1 cellular context compared by ENCODE assay signal in genomic region chr7:108246227-108246837, GRCh38.
TF ChIP-seq lines count a peak whose summit lies in the region.

No MANE protein-coding gene starts in this region.

TF ChIP-seq in K562, 482 proteins besides CTCF, POLR2A, EP300 and RAD21 (continued from another document and continues in another):
- TF ChIP-seq, protein P1, sequence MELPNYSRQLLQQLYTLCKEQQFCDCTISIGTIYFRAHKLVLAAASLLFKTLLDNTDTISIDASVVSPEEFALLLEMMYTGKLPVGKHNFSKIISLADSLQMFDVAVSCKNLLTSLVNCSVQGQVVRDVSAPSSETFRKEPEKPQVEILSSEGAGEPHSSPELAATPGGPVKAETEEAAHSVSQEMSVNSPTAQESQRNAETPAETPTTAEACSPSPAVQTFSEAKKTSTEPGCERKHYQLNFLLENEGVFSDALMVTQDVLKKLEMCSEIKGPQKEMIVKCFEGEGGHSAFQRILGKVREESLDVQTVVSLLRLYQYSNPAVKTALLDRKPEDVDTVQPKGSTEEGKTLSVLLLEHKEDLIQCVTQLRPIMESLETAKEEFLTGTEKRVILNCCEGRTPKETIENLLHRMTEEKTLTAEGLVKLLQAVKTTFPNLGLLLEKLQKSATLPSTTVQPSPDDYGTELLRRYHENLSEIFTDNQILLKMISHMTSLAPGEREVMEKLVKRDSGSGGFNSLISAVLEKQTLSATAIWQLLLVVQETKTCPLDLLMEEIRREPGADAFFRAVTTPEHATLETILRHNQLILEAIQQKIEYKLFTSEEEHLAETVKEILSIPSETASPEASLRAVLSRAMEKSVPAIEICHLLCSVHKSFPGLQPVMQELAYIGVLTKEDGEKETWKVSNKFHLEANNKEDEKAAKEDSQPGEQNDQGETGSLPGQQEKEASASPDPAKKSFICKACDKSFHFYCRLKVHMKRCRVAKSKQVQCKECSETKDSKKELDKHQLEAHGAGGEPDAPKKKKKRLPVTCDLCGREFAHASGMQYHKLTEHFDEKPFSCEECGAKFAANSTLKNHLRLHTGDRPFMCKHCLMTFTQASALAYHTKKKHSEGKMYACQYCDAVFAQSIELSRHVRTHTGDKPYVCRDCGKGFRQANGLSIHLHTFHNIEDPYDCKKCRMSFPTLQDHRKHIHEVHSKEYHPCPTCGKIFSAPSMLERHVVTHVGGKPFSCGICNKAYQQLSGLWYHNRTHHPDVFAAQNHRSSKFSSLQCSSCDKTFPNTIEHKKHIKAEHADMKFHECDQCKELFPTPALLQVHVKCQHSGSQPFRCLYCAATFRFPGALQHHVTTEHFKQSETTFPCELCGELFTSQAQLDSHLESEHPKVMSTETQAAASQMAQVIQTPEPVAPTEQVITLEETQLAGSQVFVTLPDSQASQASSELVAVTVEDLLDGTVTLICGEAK (IDR thresholded peaks at IDR 0.05), result peak; percentile 45; the same call in 1 of the 2 replicates
- TF ChIP-seq, protein P1 (CRISPR knock-in tag; IDR thresholded peaks at IDR 0.05), result no peak
- TF ChIP-seq TAF7 (tag; IDR thresholded peaks at IDR 0.05) (no peak; the same call in 1 of the 2 replicates), ARID1B (IDR thresholded peaks at IDR 0.05) (peak; percentile 96), MAZ (CRISPR knock-in tag; conservative IDR thresholded peaks at IDR 0.05 in 1 of 2, IDR thresholded peaks at IDR 0.05 in 1 of 2) (peak; percentile 40 to 63; a peak in 2 of 4 replicates), PHB2 (IDR thresholded peaks at IDR 0.05; ENCODE audit: low read depth) (no peak), ZBTB11 (CRISPR knock-in tag; IDR thresholded peaks at IDR 0.05) (peak in 1 of 3 experiments; percentile 73; a peak in 2 of 6 replicates), MCM7 (IDR thresholded peaks at IDR 0.05) (peak in 1 of 2 experiments; percentile 99; a peak in 2 of 4 replicates), NR4A1 (CRISPR knock-in tag; IDR thresholded peaks at IDR 0.05) (no peak), NR4A1 (tag; IDR thresholded peaks at IDR 0.05) (peak; percentile 91), AFF1 (IDR thresholded peaks at IDR 0.05; ENCODE audit: low read depth in 1 of 2, partially characterized antibody in 2 of 2) (peak in 1 of 2 experiments; percentile 89), ARNT (IDR thresholded peaks at IDR 0.05) (peak; percentile 82 to 99; a peak in 3 of 4 replicates), HMG20B (CRISPR knock-in tag; IDR thresholded peaks at IDR 0.05) (0 out of 2 replicates have a peak, but pooled peaks have one; percentile 37), YY1 (IDR thresholded peaks at IDR 0.05; ENCODE audit: borderline replicate concordance in 1 of 3, control insufficient read depth in 1 of 3, extremely low read depth in 1 of 3, insufficient read depth in 3 of 3, insufficient read length in 1 of 3, insufficient replicate concordance in 2 of 3, low read depth in 1 of 3, low read length in 2 of 3) (peak in 1 of 3 experiments; percentile 52), GATAD2B (IDR thresholded peaks at IDR 0.05; ENCODE audit: borderline replicate concordance) (peak; percentile 79), OTX1 (CRISPR knock-in tag; IDR thresholded peaks at IDR 0.05) (peak; percentile 98), SAFB2 (IDR thresholded peaks at IDR 0.05; ENCODE audit: borderline replicate concordance, low read depth, low read length, severe bottlenecking) (no peak), NRF1 (conservative IDR thresholded peaks at IDR 0.05 in 1 of 2, IDR thresholded peaks at IDR 0.05 in 1 of 2) (peak; percentile 35 to 42; a peak in 2 of 4 replicates), XRCC4 (IDR thresholded peaks at IDR 0.05; ENCODE audit: extremely low read depth, insufficient read depth, insufficient read length) (no peak), HMBOX1 (IDR thresholded peaks at IDR 0.05) (peak; percentile 85), ZNF12 (CRISPR knock-in tag; IDR thresholded peaks at IDR 0.05) (no peak), ZNF124 (CRISPR knock-in tag; IDR thresholded peaks at IDR 0.05) (no peak), CBX3 (IDR thresholded peaks at IDR 0.05; ENCODE audit: borderline replicate concordance in 1 of 2, low read length in 2 of 2) (peak in 1 of 2 experiments; percentile 93; a peak in 2 of 3 replicates), XRCC3 (IDR thresholded peaks at IDR 0.05) (no peak), CEBPB (tag; IDR thresholded peaks at IDR 0.05) (peak; percentile 69), CEBPG (CRISPR knock-in tag; IDR thresholded peaks at IDR 0.05) (no peak), CEBPG (tag; conservative IDR thresholded peaks at IDR 0.05 in 1 of 2, IDR thresholded peaks at IDR 0.05 in 1 of 2) (peak in 1 of 2 experiments; percentile 24; a peak in 1 of 4 replicates)
- TF ChIP-seq, protein P2, sequence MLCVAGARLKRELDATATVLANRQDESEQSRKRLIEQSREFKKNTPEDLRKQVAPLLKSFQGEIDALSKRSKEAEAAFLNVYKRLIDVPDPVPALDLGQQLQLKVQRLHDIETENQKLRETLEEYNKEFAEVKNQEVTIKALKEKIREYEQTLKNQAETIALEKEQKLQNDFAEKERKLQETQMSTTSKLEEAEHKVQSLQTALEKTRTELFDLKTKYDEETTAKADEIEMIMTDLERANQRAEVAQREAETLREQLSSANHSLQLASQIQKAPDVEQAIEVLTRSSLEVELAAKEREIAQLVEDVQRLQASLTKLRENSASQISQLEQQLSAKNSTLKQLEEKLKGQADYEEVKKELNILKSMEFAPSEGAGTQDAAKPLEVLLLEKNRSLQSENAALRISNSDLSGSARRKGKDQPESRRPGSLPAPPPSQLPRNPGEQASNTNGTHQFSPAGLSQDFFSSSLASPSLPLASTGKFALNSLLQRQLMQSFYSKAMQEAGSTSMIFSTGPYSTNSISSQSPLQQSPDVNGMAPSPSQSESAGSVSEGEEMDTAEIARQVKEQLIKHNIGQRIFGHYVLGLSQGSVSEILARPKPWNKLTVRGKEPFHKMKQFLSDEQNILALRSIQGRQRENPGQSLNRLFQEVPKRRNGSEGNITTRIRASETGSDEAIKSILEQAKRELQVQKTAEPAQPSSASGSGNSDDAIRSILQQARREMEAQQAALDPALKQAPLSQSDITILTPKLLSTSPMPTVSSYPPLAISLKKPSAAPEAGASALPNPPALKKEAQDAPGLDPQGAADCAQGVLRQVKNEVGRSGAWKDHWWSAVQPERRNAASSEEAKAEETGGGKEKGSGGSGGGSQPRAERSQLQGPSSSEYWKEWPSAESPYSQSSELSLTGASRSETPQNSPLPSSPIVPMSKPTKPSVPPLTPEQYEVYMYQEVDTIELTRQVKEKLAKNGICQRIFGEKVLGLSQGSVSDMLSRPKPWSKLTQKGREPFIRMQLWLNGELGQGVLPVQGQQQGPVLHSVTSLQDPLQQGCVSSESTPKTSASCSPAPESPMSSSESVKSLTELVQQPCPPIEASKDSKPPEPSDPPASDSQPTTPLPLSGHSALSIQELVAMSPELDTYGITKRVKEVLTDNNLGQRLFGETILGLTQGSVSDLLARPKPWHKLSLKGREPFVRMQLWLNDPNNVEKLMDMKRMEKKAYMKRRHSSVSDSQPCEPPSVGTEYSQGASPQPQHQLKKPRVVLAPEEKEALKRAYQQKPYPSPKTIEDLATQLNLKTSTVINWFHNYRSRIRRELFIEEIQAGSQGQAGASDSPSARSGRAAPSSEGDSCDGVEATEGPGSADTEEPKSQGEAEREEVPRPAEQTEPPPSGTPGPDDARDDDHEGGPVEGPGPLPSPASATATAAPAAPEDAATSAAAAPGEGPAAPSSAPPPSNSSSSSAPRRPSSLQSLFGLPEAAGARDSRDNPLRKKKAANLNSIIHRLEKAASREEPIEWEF (CRISPR knock-in tag; IDR thresholded peaks at IDR 0.05), result peak; percentile 91; the same call in 1 of the 2 replicates
- TF ChIP-seq, protein P3, sequence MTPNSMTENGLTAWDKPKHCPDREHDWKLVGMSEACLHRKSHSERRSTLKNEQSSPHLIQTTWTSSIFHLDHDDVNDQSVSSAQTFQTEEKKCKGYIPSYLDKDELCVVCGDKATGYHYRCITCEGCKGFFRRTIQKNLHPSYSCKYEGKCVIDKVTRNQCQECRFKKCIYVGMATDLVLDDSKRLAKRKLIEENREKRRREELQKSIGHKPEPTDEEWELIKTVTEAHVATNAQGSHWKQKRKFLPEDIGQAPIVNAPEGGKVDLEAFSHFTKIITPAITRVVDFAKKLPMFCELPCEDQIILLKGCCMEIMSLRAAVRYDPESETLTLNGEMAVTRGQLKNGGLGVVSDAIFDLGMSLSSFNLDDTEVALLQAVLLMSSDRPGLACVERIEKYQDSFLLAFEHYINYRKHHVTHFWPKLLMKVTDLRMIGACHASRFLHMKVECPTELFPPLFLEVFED (CRISPR knock-in tag; conservative IDR thresholded peaks at IDR 0.05), result peak; percentile 84
